36 cellular contexts compared by ENCODE assay signal in genomic region chr13:98778749-98779148, GRCh38. TPM values are rescaled to one million over a fixed set of nuclear protein-coding genes. Genes with fewer than 3 reads are reported as not detected.
DNase-seq lines count a peak whose midpoint lies in the region; ATAC-seq, FAIRE-seq and TF ChIP-seq lines count a peak whose summit lies in the region.
"Had no signal": no experiment of that assay in that cellular context is flagged by ENCODE, and none has a peak within 500 bp of the region (broad histone marks: within the 10 kb centered on the region; RNA-seq: fewer than 3 reads in every experiment).

No MANE protein-coding gene starts in this region.

- WGBS in A549 (ENCODE audit: missing lambda C conversion rate), result 70% methylated on average over 8 of the region's 8 CpGs

- FAIRE-seq in A549 (lab: Jason Lieb, UNC), result no peak
- no peak for FAIRE-seq in GM12892 (lab: Jason Lieb, UNC)
- FAIRE-seq: frontal cortex had no signal

- CTCF ChIA-PET in A549 (lab: Yijun Ruan, JAX), result no interaction called here

- no peak overlapping the region for H3K4me2 ChIP-seq in A549
- H3K4me2 ChIP-seq: PC-9 had no signal

- no peak for TF ChIP-seq CTCF in A549 (IDR thresholded peaks at IDR 0.05)
- TF ChIP-seq CTCF in fibroblast of villous mesenchyme (IDR thresholded peaks at IDR 0.05; ENCODE audit: insufficient read depth, low read depth, low read length), result no peak

- H3K27ac ChIP-seq in A549, result peak overlapping the region; percentile 30 to 67; a peak in 2 of 6 replicates
- H3K27ac ChIP-seq: cardiac muscle cell, esophagus muscularis mucosa, PC-9, prostate gland, sigmoid colon, tibial artery had no signal

- TF ChIP-seq EP300 in A549 (IDR thresholded peaks at IDR 0.05), result no peak

- no peaks in the 10 kb centered on the region for H3K9me3 ChIP-seq in A549
- H3K9me3 ChIP-seq: esophagus muscularis mucosa, HAP-1, prostate gland, sigmoid colon, tibial artery had no signal

- ATAC-seq in A549 (no peak), GM18520 (IDR thresholded peaks at IDR 0.05; ENCODE audit: unreplicated experiment) (no peak)
- ATAC-seq: natural killer cell, SK-N-SH treated with all-trans-retinoic acid at 6 μM for 48 hours had no signal

- H3K4me1 ChIP-seq in A549, result peaks cover 21% of the 10 kb centered on the region
- H3K4me1 ChIP-seq: esophagus muscularis mucosa, prostate gland, sigmoid colon, tibial artery had no signal

- POLR2A ChIA-PET in A549 (lab: Yijun Ruan, JAX), result no interaction called here

- H3K4me3 ChIP-seq in A549 (no peak overlapping the region), fibroblast of villous mesenchyme (ENCODE audit: low read depth, low read length) (no peak overlapping the region)
- H3K4me3 ChIP-seq: cardiac muscle cell, esophagus muscularis mucosa, HAP-1, lung, PC-9, prostate gland, sigmoid colon, tibial artery had no signal

- no peak for TF ChIP-seq RAD21 in A549 (conservative IDR thresholded peaks at IDR 0.05 in 1 of 2, IDR thresholded peaks at IDR 0.05 in 1 of 2)

- TF ChIP-seq POLR2A in A549 (IDR thresholded peaks at IDR 0.05; ENCODE audit: low read length) (no peak), GM12892 (IDR thresholded peaks at IDR 0.05; ENCODE audit: low read depth, low read length) (no peak)

- DNase-seq in A549 (ENCODE audit: low read depth in 1 of 2, low spot score in 1 of 2) (no peak), M059J (ENCODE audit: low read depth) (peak; percentile 61), astrocyte of the hippocampus (ENCODE audit: low read depth, low spot score) (peak; percentile 60), fibroblast of villous mesenchyme (ENCODE audit: low read depth) (peak; percentile 74), EL (no peak), T-helper 2 cell (no peak), GM12892 (ENCODE audit: insufficient read length) (no peak)
- DNase-seq: activated CD4-positive, alpha-beta memory T cell treated with anti-CD3 and anti-CD28 coated beads for 36 hours; activated CD4-positive, CD25-positive, alpha-beta regulatory T cell treated with anti-CD3 and anti-CD28 coated beads, Interleukin-2, amount 50 U/mL, for 72 hours; activated naive CD4-positive, alpha-beta T cell treated with Interleukin-2 at 50 U/mL for 16 hours; AML-193; CD4-positive, alpha-beta T cell; cortex of kidney; endodermal cell; natural killer cell; NCI-H1092; NCI-H187 treated with DMSO at 0.1 percent for 48 hours; NCI-H2171 treated with DMSO at 0.1 percent for 48 hours; NCI-H524; occipital lobe; PC-9; Right ventricle myocardium superior; sigmoid colon; stimulated activated CD4-positive, alpha-beta T cell treated with anti-CD3 and anti-CD28 coated beads, Interleukin-4, amount 100 ng/mL, for 4 hours; tibial artery had no signal

TF ChIP-seq in A549, 52 proteins besides CTCF, POLR2A, EP300 and RAD21:
- no peak for TF ChIP-seq RARB (CRISPR knock-in tag; IDR thresholded peaks at IDR 0.05)
- no peak for TF ChIP-seq EHF (CRISPR knock-in tag; IDR thresholded peaks at IDR 0.05)
- no peak for TF ChIP-seq EHMT2 (IDR thresholded peaks at IDR 0.05; ENCODE audit: low read depth)
- no peak for TF ChIP-seq ZC3H11A (IDR thresholded peaks at IDR 0.05)
- no peak for TF ChIP-seq ATOH8 (CRISPR knock-in tag; IDR thresholded peaks at IDR 0.05; ENCODE audit: low read depth)
- TF ChIP-seq ZFP36 (IDR thresholded peaks at IDR 0.05; ENCODE audit: borderline replicate concordance, partially characterized antibody), result no peak

RNA-seq across cellular contexts. Expression of gene SLC15A1, which starts 26.3 kb away (rescaled TPM):
- polyA plus RNA-seq in A549 (2011; rRNA removed), result 0.09 and 0.19 TPM in 2 replicates
- 0.03 TPM in 1 of 2 replicates, not detected in the other for polyA plus RNA-seq in A549 (2012; cell fraction: cytosol; rRNA removed)
- 0.04 TPM in 1 of 2 replicates, not detected in the other for polyA plus RNA-seq in A549 (2012; cell fraction: nucleus; rRNA removed)
- polyA plus RNA-seq in A549 (2017; fragmentation: RNase III; extraction: RNeasy Plus Mini Kit Qiagen cat#74134 plus additional on column Dnase treatment), result 0.04 to 0.05 TPM in 2 of 3 replicates, not detected in the other
- polyA minus RNA-seq in A549 (2011; rRNA and poly(A)+ RNA removed), result not detected in 2 replicates
- not detected in 2 replicates for total RNA-seq in M059J (2014; rRNA removed; shearing (Covaris generic))
- total RNA-seq in fibroblast of villous mesenchyme, result not detected in 2 replicates
- polyA plus RNA-seq in GM12892 (2012; ENCODE audit: missing spikeins), result not detected
- total RNA-seq: A673; activated CD4-positive, alpha-beta memory T cell treated with anti-CD3 and anti-CD28 coated beads for 36 hours; cardiac muscle cell; CD4-positive, alpha-beta T cell; esophagus muscularis mucosa; LHCN-M2; mononuclear cell; natural killer cell; occipital lobe; Right ventricle myocardium superior had no signal
- polyA plus RNA-seq: cardiac muscle cell had no signal

Comparison
In these comparisons a context has a peak if more than half of its experiments do, and no peak if none do; other contexts are left out.
1. DNase-seq: peak in M059J (single experiment), astrocyte of the hippocampus (single experiment) and fibroblast of villous mesenchyme (single experiment); none in A549 (0 of 2), EL (single experiment), T-helper 2 cell (0 of 5) and GM12892 (single experiment).